In the genomic region with DNA sequence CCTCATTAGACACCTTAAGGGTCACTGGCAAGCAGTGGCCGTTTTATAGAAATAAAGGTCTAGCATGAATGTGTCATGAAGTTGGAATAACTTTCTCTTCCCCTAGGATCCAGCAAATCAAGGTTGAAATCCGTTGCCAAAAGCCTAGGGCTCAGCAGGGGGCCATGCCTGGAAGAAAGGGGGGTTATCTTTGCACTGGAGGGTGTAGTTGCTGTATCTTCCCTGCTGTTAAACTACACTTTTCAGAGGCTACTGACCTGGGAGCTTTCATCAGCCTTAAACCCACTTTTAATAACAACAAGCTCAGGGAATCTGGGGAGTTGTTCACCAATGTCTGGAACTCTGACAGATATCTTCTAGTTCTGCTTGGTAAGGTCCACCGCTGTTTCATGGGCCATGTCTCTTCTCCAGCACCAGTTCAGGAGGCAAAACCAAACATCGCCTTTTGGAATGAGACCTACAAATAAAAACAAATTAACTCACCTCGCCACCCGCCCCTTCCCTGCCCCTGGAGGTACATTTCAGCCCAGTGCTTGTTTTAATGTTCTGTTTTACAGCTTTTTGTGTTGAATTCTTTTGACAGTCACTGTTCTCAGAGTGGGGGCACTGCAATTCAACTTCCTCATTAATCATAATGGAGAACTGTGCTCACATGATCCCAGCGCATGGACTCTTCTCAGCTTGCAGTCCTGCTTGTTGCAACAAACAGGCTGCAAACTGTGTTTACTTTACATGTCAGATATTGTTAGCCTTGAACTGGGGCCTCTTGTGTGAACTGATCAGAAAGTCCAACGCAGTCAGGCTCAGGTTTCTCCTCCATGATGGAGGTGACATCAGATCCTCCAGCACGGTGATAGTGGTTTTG, we compare ENCODE assay signal across 1 cellular context.
A peak's percentile ranks its signal among the peaks of the same experiment; 100 is the strongest.
TF ChIP-seq lines count a peak whose summit lies in the region.

No MANE protein-coding gene starts in this region.

TF ChIP-seq in HepG2, 621 proteins besides CTCF, POLR2A, EP300 and RAD21 (continued from another document and continues in another):
- TF ChIP-seq, protein P1, sequence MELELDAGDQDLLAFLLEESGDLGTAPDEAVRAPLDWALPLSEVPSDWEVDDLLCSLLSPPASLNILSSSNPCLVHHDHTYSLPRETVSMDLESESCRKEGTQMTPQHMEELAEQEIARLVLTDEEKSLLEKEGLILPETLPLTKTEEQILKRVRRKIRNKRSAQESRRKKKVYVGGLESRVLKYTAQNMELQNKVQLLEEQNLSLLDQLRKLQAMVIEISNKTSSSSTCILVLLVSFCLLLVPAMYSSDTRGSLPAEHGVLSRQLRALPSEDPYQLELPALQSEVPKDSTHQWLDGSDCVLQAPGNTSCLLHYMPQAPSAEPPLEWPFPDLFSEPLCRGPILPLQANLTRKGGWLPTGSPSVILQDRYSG (CRISPR knock-in tag; IDR thresholded peaks at IDR 0.05), result no peak
- TF ChIP-seq FLYWCH1 (CRISPR knock-in tag; IDR thresholded peaks at IDR 0.05), result no peak
- peak; percentile 94; the same call in 1 of the 2 replicates for TF ChIP-seq MIER3 (CRISPR knock-in tag; IDR thresholded peaks at IDR 0.05; ENCODE audit: borderline replicate concordance)
- TF ChIP-seq ZNF260 (CRISPR knock-in tag; IDR thresholded peaks at IDR 0.05; ENCODE audit: borderline replicate concordance, low read depth), result no peak
- TF ChIP-seq, protein P2, sequence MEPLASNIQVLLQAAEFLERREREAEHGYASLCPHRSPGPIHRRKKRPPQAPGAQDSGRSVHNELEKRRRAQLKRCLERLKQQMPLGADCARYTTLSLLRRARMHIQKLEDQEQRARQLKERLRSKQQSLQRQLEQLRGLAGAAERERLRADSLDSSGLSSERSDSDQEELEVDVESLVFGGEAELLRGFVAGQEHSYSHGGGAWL (CRISPR knock-in tag; IDR thresholded peaks at IDR 0.05), result no peak
- TF ChIP-seq, protein P3, sequence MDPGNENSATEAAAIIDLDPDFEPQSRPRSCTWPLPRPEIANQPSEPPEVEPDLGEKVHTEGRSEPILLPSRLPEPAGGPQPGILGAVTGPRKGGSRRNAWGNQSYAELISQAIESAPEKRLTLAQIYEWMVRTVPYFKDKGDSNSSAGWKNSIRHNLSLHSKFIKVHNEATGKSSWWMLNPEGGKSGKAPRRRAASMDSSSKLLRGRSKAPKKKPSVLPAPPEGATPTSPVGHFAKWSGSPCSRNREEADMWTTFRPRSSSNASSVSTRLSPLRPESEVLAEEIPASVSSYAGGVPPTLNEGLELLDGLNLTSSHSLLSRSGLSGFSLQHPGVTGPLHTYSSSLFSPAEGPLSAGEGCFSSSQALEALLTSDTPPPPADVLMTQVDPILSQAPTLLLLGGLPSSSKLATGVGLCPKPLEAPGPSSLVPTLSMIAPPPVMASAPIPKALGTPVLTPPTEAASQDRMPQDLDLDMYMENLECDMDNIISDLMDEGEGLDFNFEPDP (CRISPR knock-in tag; conservative IDR thresholded peaks at IDR 0.05), result no peak
- TF ChIP-seq, protein P4, sequence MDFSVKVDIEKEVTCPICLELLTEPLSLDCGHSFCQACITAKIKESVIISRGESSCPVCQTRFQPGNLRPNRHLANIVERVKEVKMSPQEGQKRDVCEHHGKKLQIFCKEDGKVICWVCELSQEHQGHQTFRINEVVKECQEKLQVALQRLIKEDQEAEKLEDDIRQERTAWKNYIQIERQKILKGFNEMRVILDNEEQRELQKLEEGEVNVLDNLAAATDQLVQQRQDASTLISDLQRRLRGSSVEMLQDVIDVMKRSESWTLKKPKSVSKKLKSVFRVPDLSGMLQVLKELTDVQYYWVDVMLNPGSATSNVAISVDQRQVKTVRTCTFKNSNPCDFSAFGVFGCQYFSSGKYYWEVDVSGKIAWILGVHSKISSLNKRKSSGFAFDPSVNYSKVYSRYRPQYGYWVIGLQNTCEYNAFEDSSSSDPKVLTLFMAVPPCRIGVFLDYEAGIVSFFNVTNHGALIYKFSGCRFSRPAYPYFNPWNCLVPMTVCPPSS (IDR thresholded peaks at IDR 0.05), result no peak
- no peak for TF ChIP-seq ZNF816 (CRISPR knock-in tag; IDR thresholded peaks at IDR 0.05; ENCODE audit: borderline replicate concordance)
- TF ChIP-seq, protein P5, sequence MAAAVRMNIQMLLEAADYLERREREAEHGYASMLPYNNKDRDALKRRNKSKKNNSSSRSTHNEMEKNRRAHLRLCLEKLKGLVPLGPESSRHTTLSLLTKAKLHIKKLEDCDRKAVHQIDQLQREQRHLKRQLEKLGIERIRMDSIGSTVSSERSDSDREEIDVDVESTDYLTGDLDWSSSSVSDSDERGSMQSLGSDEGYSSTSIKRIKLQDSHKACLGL (CRISPR knock-in tag; IDR thresholded peaks at IDR 0.05), result no peak
- TF ChIP-seq ZSCAN12 (CRISPR knock-in tag; IDR thresholded peaks at IDR 0.05), result no peak
- TF ChIP-seq HHEX (CRISPR knock-in tag; IDR thresholded peaks at IDR 0.05), result peak; percentile 78; the same call in 1 of the 2 replicates
- TF ChIP-seq SOX6 (IDR thresholded peaks at IDR 0.05), result no peak
- peak; percentile 91 for TF ChIP-seq SOX6 (CRISPR knock-in tag; IDR thresholded peaks at IDR 0.05)
- TF ChIP-seq, protein P6, sequence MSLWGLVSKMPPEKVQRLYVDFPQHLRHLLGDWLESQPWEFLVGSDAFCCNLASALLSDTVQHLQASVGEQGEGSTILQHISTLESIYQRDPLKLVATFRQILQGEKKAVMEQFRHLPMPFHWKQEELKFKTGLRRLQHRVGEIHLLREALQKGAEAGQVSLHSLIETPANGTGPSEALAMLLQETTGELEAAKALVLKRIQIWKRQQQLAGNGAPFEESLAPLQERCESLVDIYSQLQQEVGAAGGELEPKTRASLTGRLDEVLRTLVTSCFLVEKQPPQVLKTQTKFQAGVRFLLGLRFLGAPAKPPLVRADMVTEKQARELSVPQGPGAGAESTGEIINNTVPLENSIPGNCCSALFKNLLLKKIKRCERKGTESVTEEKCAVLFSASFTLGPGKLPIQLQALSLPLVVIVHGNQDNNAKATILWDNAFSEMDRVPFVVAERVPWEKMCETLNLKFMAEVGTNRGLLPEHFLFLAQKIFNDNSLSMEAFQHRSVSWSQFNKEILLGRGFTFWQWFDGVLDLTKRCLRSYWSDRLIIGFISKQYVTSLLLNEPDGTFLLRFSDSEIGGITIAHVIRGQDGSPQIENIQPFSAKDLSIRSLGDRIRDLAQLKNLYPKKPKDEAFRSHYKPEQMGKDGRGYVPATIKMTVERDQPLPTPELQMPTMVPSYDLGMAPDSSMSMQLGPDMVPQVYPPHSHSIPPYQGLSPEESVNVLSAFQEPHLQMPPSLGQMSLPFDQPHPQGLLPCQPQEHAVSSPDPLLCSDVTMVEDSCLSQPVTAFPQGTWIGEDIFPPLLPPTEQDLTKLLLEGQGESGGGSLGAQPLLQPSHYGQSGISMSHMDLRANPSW (CRISPR knock-in tag; IDR thresholded peaks at IDR 0.05; ENCODE audit: borderline replicate concordance), result no peak
- TF ChIP-seq, protein P7, sequence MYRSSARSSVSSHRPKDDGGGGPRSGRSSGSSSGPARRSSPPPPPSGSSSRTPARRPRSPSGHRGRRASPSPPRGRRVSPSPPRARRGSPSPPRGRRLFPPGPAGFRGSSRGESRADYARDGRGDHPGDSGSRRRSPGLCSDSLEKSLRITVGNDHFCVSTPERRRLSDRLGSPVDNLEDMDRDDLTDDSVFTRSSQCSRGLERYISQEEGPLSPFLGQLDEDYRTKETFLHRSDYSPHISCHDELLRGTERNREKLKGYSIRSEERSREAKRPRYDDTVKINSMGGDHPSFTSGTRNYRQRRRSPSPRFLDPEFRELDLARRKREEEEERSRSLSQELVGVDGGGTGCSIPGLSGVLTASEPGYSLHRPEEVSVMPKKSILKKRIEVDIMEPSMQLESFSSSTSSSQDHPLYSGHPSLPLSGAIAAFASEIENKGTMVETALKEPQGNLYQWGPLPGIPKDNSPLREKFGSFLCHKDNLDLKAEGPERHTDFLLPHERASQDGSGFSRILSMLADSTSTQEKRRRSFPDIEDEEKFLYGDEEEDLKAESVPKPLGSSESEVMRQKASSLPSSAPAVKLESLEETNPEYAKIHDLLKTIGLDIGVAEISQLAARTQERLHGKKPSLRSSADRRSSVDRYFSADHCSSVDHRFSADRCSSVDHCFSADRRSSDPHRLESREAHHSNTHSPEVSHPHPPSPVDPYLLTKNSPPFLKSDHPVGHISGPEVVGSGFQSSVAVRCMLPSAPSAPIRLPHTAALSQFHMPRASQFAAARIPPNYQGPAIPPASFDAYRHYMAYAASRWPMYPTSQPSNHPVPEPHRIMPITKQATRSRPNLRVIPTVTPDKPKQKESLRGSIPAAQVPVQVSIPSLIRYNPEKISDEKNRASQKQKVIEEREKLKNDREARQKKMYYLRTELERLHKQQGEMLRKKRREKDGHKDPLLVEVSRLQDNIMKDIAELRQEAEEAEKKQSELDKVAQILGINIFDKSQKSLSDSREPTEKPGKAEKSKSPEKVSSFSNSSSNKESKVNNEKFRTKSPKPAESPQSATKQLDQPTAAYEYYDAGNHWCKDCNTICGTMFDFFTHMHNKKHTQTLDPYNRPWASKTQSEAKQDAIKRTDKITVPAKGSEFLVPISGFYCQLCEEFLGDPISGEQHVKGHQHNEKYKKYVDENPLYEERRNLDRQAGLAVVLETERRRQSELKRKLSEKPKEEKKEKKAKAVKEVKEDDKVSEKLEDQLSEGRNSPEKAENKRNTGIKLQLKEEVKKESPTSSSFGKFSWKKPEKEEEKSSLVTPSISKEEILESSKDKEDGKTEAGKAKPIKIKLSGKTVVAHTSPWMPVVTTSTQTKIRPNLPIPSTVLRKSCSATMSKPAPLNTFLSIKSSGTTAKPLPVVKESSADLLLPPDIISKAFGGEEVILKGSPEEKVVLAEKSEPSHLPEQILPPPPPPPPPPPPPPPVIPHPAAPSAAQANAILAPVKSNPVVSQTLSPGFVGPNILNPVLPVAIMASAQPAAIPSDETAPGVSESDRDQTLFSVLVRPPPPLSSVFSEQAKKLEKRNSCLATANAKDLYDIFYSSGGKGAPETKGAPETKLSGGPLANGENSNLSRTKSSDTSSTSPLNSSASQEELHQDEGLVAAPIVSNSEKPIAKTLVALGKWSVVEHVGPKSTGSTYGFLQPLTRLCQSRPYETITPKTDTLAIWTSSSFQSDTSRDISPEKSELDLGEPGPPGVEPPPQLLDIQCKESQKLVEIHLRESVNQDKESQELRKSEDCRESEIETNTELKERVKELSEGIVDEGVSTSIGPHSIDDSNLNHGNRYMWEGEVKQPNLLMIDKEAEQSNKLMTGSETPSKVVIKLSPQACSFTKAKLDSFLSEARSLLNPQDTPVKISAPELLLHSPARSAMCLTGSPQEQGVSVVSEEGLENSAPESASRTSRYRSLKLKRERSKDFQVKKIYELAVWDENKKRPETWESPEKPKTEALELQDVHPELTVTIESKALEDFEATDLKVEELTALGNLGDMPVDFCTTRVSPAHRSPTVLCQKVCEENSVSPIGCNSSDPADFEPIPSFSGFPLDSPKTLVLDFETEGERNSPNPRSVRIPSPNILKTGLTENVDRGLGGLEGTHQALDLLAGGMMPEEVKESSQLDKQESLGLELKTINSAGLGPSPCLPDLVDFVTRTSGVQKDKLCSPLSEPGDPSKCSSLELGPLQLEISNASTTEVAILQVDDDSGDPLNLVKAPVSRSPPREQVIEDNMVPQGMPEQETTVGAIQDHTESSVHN (CRISPR knock-in tag; IDR thresholded peaks at IDR 0.05), result no peak
- TF ChIP-seq ATAD3A (CRISPR knock-in tag; IDR thresholded peaks at IDR 0.05), result no peak
- no peak for TF ChIP-seq RFX1 (IDR thresholded peaks at IDR 0.05)
- TF ChIP-seq ZNF274 (CRISPR knock-in tag; IDR thresholded peaks at IDR 0.05), result no peak
- TF ChIP-seq ZFP62 (CRISPR knock-in tag; IDR thresholded peaks at IDR 0.05), result no peak
- no peak for TF ChIP-seq NFIB (CRISPR knock-in tag; IDR thresholded peaks at IDR 0.05; ENCODE audit: borderline replicate concordance)
- no peak for TF ChIP-seq KMT2A (CRISPR knock-in tag; IDR thresholded peaks at IDR 0.05)
- TF ChIP-seq ZNF775 (CRISPR knock-in tag; IDR thresholded peaks at IDR 0.05; ENCODE audit: borderline replicate concordance), result no peak
- TF ChIP-seq, protein P8, sequence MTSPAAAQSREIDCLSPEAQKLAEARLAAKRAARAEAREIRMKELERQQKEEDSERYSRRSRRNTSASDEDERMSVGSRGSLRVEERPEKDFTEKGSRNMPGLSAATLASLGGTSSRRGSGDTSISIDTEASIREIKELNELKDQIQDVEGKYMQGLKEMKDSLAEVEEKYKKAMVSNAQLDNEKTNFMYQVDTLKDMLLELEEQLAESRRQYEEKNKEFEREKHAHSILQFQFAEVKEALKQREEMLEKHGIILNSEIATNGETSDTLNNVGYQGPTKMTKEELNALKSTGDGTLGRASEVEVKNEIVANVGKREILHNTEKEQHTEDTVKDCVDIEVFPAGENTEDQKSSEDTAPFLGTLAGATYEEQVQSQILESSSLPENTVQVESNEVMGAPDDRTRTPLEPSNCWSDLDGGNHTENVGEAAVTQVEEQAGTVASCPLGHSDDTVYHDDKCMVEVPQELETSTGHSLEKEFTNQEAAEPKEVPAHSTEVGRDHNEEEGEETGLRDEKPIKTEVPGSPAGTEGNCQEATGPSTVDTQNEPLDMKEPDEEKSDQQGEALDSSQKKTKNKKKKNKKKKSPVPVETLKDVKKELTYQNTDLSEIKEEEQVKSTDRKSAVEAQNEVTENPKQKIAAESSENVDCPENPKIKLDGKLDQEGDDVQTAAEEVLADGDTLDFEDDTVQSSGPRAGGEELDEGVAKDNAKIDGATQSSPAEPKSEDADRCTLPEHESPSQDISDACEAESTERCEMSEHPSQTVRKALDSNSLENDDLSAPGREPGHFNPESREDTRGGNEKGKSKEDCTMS (CRISPR knock-in tag; conservative IDR thresholded peaks at IDR 0.05), result no peak
- 0 out of 2 replicates have a peak, but pooled peaks have one; percentile 35 for TF ChIP-seq ARNT2 (CRISPR knock-in tag; IDR thresholded peaks at IDR 0.05; ENCODE audit: low read depth)
- TF ChIP-seq SUZ12 (IDR thresholded peaks at IDR 0.05; ENCODE audit: low read depth, low read length), result no peak
- 0 out of 2 replicates have a peak, but pooled peaks have one; percentile 14 for TF ChIP-seq ZSCAN9 (CRISPR knock-in tag; IDR thresholded peaks at IDR 0.05; ENCODE audit: borderline replicate concordance)
- TF ChIP-seq ZNF557 (CRISPR knock-in tag; IDR thresholded peaks at IDR 0.05), result no peak
- TF ChIP-seq NR2F1 (CRISPR knock-in tag; IDR thresholded peaks at IDR 0.05), result peak; percentile 59 to 89; a peak in 3 of 4 replicates
- TF ChIP-seq ZNF703 (CRISPR knock-in tag; IDR thresholded peaks at IDR 0.05; ENCODE audit: borderline replicate concordance), result no peak
- TF ChIP-seq REL (CRISPR knock-in tag; conservative IDR thresholded peaks at IDR 0.05), result 0 out of 2 replicates have a peak, but pooled peaks have one; percentile 58
